ENCODE assay signal across 1 cellular context in genomic region chr10:12839941-12840611, GRCh38.
TF ChIP-seq lines count a peak whose summit lies in the region.

No MANE protein-coding gene starts in this region.

TF ChIP-seq in GM23338, 12 proteins besides CTCF, POLR2A, EP300 and RAD21 (continued from another document):
- no peak for TF ChIP-seq ZNF462 (CRISPR knock-in tag; IDR thresholded peaks at IDR 0.05)
- no peak for TF ChIP-seq EZH2phosphoT487 (IDR thresholded peaks at IDR 0.05; ENCODE audit: unreplicated experiment)
- TF ChIP-seq ZNF331 (CRISPR knock-in tag; IDR thresholded peaks at IDR 0.05; ENCODE audit: low read depth): no peak
- no peak for TF ChIP-seq STAT1 (IDR thresholded peaks at IDR 0.05; ENCODE audit: unreplicated experiment)
- TF ChIP-seq POLR2AphosphoS5 (IDR thresholded peaks at IDR 0.05; ENCODE audit: low read depth): no peak
- TF ChIP-seq JUNB (IDR thresholded peaks at IDR 0.05; ENCODE audit: unreplicated experiment): no peak
